ENCODE assay signal across 26 cellular contexts in the genomic region with DNA sequence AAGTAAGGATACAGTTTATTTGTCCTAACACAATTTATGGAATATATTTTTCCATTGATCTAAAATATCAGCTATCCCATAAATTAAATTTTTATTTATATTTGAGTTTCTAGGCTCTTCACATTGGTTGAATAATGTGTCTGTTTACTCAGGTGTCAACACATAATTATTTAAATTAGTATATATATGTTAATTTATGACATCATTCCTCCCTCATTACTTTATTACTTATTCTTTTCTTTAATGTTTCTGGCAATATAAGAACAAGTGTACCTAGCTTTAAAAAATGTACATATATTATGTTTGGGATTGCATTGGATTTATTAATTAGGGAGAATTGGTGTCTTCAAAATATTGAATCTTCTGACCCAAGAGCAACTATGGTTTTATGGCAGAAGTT. TPM values are rescaled to one million over a fixed set of nuclear protein-coding genes. Genes with fewer than 3 reads are reported as not detected.
"Had no signal": no experiment of that assay in that cellular context is flagged by ENCODE, and none has a peak within 500 bp of the region (broad histone marks: within the 10 kb centered on the region; RNA-seq: fewer than 3 reads in every experiment).

No MANE protein-coding gene starts in this region.

- H3K27ac ChIP-seq: colonic mucosa, epithelial cell of prostate, esophagus squamous epithelium, gastrocnemius medialis, heart right ventricle, left lung, lower lobe of right lung had no signal

- DNase-seq: colonic mucosa; cortex of kidney; effector CD8-positive, alpha-beta T cell; effector memory CD8-positive, alpha-beta T cell; endodermal cell; erythroblast; esophagus squamous epithelium; foreskin fibroblast; gastrocnemius medialis; glutamatergic neuron; head of caudate nucleus; heart right ventricle; hippocampal formation; islet precursor cell; left cardiac atrium; left lung; left ventricle myocardium superior; lower lobe of right lung; mesenchymal stem cell; mucosa of descending colon; naive B cell; naive thymus-derived CD8-positive, alpha-beta T cell had no signal

- H3K4me3 ChIP-seq: colonic mucosa, esophagus squamous epithelium, gastrocnemius medialis, heart right ventricle, left lung, lower lobe of right lung, mucosa of descending colon had no signal

- H3K9me3 ChIP-seq: colonic mucosa, gastrocnemius medialis, mucosa of descending colon had no signal

- H3K36me3 ChIP-seq: colonic mucosa, esophagus squamous epithelium, gastrocnemius medialis, heart right ventricle, left lung, lower lobe of right lung had no signal

- ATAC-seq: effector memory CD8-positive, alpha-beta T cell; esophagus mucosa; gastrocnemius medialis; heart right ventricle; left cardiac atrium; left lung; left ventricle myocardium superior; lower lobe of right lung; mucosa of descending colon; naive thymus-derived CD8-positive, alpha-beta T cell had no signal

- H3K4me1 ChIP-seq: colonic mucosa, gastrocnemius medialis, left lung, lower lobe of right lung had no signal

RNA-seq across cellular contexts. Expression of gene TCF21, which starts 31.2 kb away (rescaled TPM):
- total RNA-seq: dermis microvascular lymphatic vessel endothelial cell; lung microvascular endothelial cell; naive thymus-derived CD8-positive, alpha-beta T cell had no signal
- polyA plus RNA-seq: naive thymus-derived CD8-positive, alpha-beta T cell had no signal
